ENCODE assay signal across 26 cellular contexts in genomic region chr5:16807475-16807874, GRCh38.
DNase-seq lines count a peak whose midpoint lies in the region; ATAC-seq, FAIRE-seq and TF ChIP-seq lines count a peak whose summit lies in the region.
"Had no signal": no experiment of that assay in that cellular context is flagged by ENCODE, and none has a peak within 500 bp of the region (broad histone marks: within the 10 kb centered on the region; RNA-seq: fewer than 3 reads in every experiment).

No MANE protein-coding gene starts in this region.

- FAIRE-seq in HTR-8/SVneo (lab: Jason Lieb, UNC), result peak; percentile 65
- FAIRE-seq: frontal cortex, GM18507, H54 had no signal

- H3K9me3 Mint-ChIP-seq in progenitor cell of endocrine pancreas (ENCODE audit: low read depth), result no peaks in the 10 kb centered on the region
- H3K9me3 Mint-ChIP-seq: natural killer cell; stimulated activated naive B cell treated with anti-CD40 and anti-IgM and Interleukin-4, amounts not matched to agents 10 μg/mL and 1 μg/mL and 100 μg/mL, for 72 hours had no signal

- TF ChIP-seq CTCF in lower lobe of right lung (IDR thresholded peaks at IDR 0.05) (no peak), progenitor cell of endocrine pancreas (IDR thresholded peaks at IDR 0.05; ENCODE audit: unreplicated experiment) (no peak)

- H3K36me3 Mint-ChIP-seq in progenitor cell of endocrine pancreas (ENCODE audit: insufficient read depth), result no peaks in the 10 kb centered on the region
- H3K36me3 Mint-ChIP-seq: activated naive CD8-positive, alpha-beta T cell; CD8-positive, alpha-beta memory T cell; natural killer cell; stimulated activated naive B cell treated with anti-CD40 and anti-IgM and Interleukin-4, amounts not matched to agents 10 μg/mL and 1 μg/mL and 100 μg/mL, for 72 hours had no signal

- H3K4me3 Mint-ChIP-seq in progenitor cell of endocrine pancreas (ENCODE audit: low read depth), result no peak overlapping the region
- H3K4me3 Mint-ChIP-seq: activated naive CD8-positive, alpha-beta T cell; CD8-positive, alpha-beta memory T cell; natural killer cell; stimulated activated naive B cell treated with anti-CD40 and anti-IgM and Interleukin-4, amounts not matched to agents 10 μg/mL and 1 μg/mL and 100 μg/mL, for 72 hours had no signal

- H3K36me3 ChIP-seq in lower lobe of right lung, result no peaks in the 10 kb centered on the region
- H3K36me3 ChIP-seq: cardiac muscle cell, colonic mucosa, ovary had no signal

- no peaks in the 10 kb centered on the region for H3K27me3 Mint-ChIP-seq in progenitor cell of endocrine pancreas
- H3K27me3 Mint-ChIP-seq: stimulated activated naive B cell treated with anti-CD40 and anti-IgM and Interleukin-4, amounts not matched to agents 10 μg/mL and 1 μg/mL and 100 μg/mL, for 72 hours had no signal

- DNase-seq in HTR-8/SVneo (ENCODE audit: insufficient read length, low spot score) (no peak), cerebellum (ENCODE audit: low spot score) (peak; percentile 20), lower lobe of right lung (no peak), progenitor cell of endocrine pancreas (ENCODE audit: low spot score, unreplicated experiment) (no peak), RPMI8226 (no peak)
- DNase-seq: activated CD4-positive, alpha-beta T cell treated with anti-CD3 and anti-CD28 coated beads, Interleukin-2, amount 50 U/mL, for 1 hour; activated CD4-positive, CD25-positive, alpha-beta regulatory T cell; activated effector memory CD4-positive, alpha-beta T cell treated with anti-CD3 and anti-CD28 coated beads, Interleukin-2, amount 50 U/mL, for 16 hours; activated T-cell treated with anti-CD3 and anti-CD28 coated beads, Interleukin-2, amount 50 U/mL, for 1 hour; CD8-positive, alpha-beta memory T cell; colonic mucosa; DMS 273 treated with DMSO at 0.1 percent for 48 hours; effector CD4-positive, alpha-beta T cell; Karpas-422; natural killer cell; ovary; stimulated activated naive B cell treated with anti-CD40 and anti-IgM and Interleukin-4, amounts not matched to agents 10 μg/mL and 1 μg/mL and 100 μg/mL, for 72 hours had no signal

- H3K4me1 Mint-ChIP-seq in progenitor cell of endocrine pancreas (ENCODE audit: low read depth), result peaks cover 24% of the 10 kb centered on the region

- no peaks in the 10 kb centered on the region for H3K9me3 ChIP-seq in lower lobe of right lung
- H3K9me3 ChIP-seq: colonic mucosa, ovary, SJSA1 had no signal

- ATAC-seq in lower lobe of right lung (no peak), GM21381 (IDR thresholded peaks at IDR 0.05; ENCODE audit: unreplicated experiment) (no peak)
- ATAC-seq: natural killer cell; stimulated activated naive B cell treated with anti-CD40 and anti-IgM and Interleukin-4, amounts not matched to agents 10 μg/mL and 1 μg/mL and 100 μg/mL, for 72 hours had no signal

- no peak overlapping the region for H3K27ac Mint-ChIP-seq in progenitor cell of endocrine pancreas
- H3K27ac Mint-ChIP-seq: activated naive CD8-positive, alpha-beta T cell; natural killer cell; stimulated activated naive B cell treated with anti-CD40 and anti-IgM and Interleukin-4, amounts not matched to agents 10 μg/mL and 1 μg/mL and 100 μg/mL, for 72 hours had no signal

- no peak overlapping the region for H3K4me3 ChIP-seq in lower lobe of right lung
- H3K4me3 ChIP-seq: cardiac muscle cell, colonic mucosa, ovary, SJSA1, skin epidermis had no signal

- intact Hi-C loops in lower lobe of right lung (cut with DNase I), result no loop called here

- no peaks in the 10 kb centered on the region for H3K27me3 ChIP-seq in lower lobe of right lung (ENCODE audit: low read depth)
- H3K27me3 ChIP-seq: cardiac muscle cell, colonic mucosa, ovary, SJSA1 had no signal

- H3K4me1 ChIP-seq in lower lobe of right lung, result peaks cover 40% of the 10 kb centered on the region
- H3K4me1 ChIP-seq: colonic mucosa had no signal

- H3K27ac ChIP-seq in lower lobe of right lung (peak overlapping the region; percentile 24), temporal lobe (ENCODE audit: low read depth, low read length) (peak overlapping the region; percentile 40)
- H3K27ac ChIP-seq: cardiac muscle cell, colonic mucosa, ovary, SJSA1, skin epidermis had no signal
